Comparison of ENCODE assay signal across 8 cellular contexts in the genomic region with DNA sequence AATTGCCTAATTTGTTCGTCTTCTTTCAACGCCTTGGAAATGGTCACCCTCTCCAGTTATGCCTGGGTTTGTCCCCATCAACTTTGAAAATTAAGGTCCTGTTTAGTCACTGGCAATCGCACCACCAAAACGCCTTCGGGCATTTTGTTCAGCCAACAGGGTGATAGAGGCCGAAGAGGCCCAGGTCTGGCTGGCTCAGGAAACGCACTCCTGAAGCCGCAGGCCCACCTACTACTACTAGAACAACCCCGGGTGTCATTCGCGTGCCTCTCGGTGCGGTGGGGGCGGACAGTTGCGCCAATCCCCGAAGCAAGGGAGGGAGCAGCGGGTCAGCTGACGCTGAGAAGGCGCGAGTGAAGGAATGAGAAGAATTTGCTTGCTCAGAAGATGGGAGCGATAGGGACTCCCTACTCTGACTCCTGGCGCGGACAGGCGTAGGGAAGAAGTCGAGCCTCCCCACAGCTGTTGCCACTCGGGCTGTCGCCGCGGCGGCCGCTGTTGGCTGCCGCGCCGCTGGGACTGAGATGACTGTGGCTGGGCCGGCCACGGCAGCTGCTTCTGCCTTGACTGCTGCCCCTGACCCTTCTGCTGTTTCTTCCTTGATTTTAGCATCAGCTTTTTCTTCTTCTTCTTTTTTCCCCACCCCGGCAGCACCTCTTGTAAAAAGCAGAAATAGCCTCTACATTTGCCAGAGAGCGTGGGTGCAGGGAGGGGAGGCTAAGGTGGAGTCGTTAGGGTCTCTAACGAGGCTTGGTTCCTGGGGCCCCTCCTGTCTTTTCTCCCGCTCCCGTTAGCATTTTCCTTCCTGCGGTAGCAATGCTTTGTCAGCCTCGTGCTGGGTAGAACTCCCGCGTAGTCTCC.
DNase-seq lines count a peak whose midpoint lies in the region; ATAC-seq and TF ChIP-seq lines count a peak whose summit lies in the region.

No MANE protein-coding gene starts in this region.

- no peak overlapping the region for H3K9ac ChIP-seq in liver (ENCODE audit: low read depth in 1 of 2, low read length in 2 of 2)
- peak overlapping the region; percentile 51 to 92 (median 71) for H3K9ac ChIP-seq in subcutaneous abdominal adipose tissue (ENCODE audit: low read length in 5 of 5)

- CTCF ChIA-PET in BJ (lab: Yijun Ruan, JAX), result interaction anchor here (0.8 to 1.7 kb wide), 5 partner anchors 16 to 713 kb away, joined by 3 to 6 read pairs (median 3); no protein-coding TSS in a partner anchor

- H3K27ac ChIP-seq in ectodermal cell (ENCODE audit: insufficient read depth, low read depth, low read length, poor library complexity, severe bottlenecking) (peak overlapping the region; percentile 97), liver (ENCODE audit: low read depth in 1 of 2, low read length in 2 of 2) (peak overlapping the region; percentile 46 to 56), subcutaneous abdominal adipose tissue (ENCODE audit: low read depth, low read length) (peak overlapping the region; percentile 95)

- H3K36me3 ChIP-seq in BJ (ENCODE audit: control insufficient read depth, insufficient read depth, low read length) (no peaks in the 10 kb centered on the region), MG63 (no peaks in the 10 kb centered on the region), ectodermal cell (ENCODE audit: control insufficient read depth, insufficient read depth, low read length) (no peaks in the 10 kb centered on the region), liver (ENCODE audit: control insufficient read depth in 4 of 4, insufficient read depth in 3 of 4, low read depth in 1 of 4, low read length in 3 of 4) (no peaks in the 10 kb centered on the region), subcutaneous abdominal adipose tissue (ENCODE audit: control insufficient read depth in 5 of 5, insufficient read depth in 5 of 5, low read length in 5 of 5) (no peaks in the 10 kb centered on the region)

- H3K4me3 ChIP-seq in BJ (ENCODE audit: low read depth, low read length), result peak overlapping the region; percentile 32
- peak overlapping the region; percentile 25 for H3K4me3 ChIP-seq in MG63
- peak overlapping the region; percentile 31 for H3K4me3 ChIP-seq in ectodermal cell (ENCODE audit: insufficient read depth, low read depth, low read length)
- H3K4me3 ChIP-seq in liver (ENCODE audit: low read depth in 1 of 3, low read length in 3 of 3), result peak overlapping the region in 2 of 3 donors; percentile 2 to 34
- peak overlapping the region; percentile 49 to 78 (median 67) for H3K4me3 ChIP-seq in subcutaneous abdominal adipose tissue (ENCODE audit: low read depth in 1 of 5, low read length in 5 of 5)

- DNase-seq in BJ (ENCODE audit: low read depth) (peak; percentile 51), MG63 (peak; percentile 89), DMS79 treated with DMSO at 0.1 percent for 48 hours (lab: John Stamatoyannopoulos, UW) (no peak), HuH-7 (ENCODE audit: low spot score) (no peak)
- DNase-seq in stimulated activated naive CD8-positive, alpha-beta T cell treated with anti-CD3 and anti-CD28 coated beads, Interleukin-15, Interleukin-2, amounts not matched to agents 100 U/mL and 50 U/mL, for 24 hours, result no peak

- no peaks in the 10 kb centered on the region for H3K9me3 ChIP-seq in MG63
- H3K9me3 ChIP-seq in ectodermal cell (ENCODE audit: control insufficient read depth, low read length), result no peaks in the 10 kb centered on the region
- no peaks in the 10 kb centered on the region for H3K9me3 ChIP-seq in liver (ENCODE audit: control insufficient read depth in 4 of 4, low read length in 3 of 4)
- no peaks in the 10 kb centered on the region for H3K9me3 ChIP-seq in subcutaneous abdominal adipose tissue (ENCODE audit: control insufficient read depth in 5 of 5, low read length in 5 of 5)

- ATAC-seq in stimulated activated naive CD8-positive, alpha-beta T cell treated with anti-CD3 and anti-CD28 coated beads, Interleukin-15, Interleukin-2, amounts not matched to agents 100 U/mL and 50 U/mL, for 24 hours, result no peak

- no peaks in the 10 kb centered on the region for H3K27me3 ChIP-seq in BJ (ENCODE audit: control insufficient read depth, insufficient read depth, low read length)
- no peaks in the 10 kb centered on the region for H3K27me3 ChIP-seq in MG63
- no peaks in the 10 kb centered on the region for H3K27me3 ChIP-seq in ectodermal cell (ENCODE audit: control insufficient read depth, insufficient read depth, low read length, poor library complexity, severe bottlenecking)
- H3K27me3 ChIP-seq in liver (ENCODE audit: control insufficient read depth in 4 of 4, insufficient read depth in 4 of 4, low read length in 3 of 4), result no peaks in the 10 kb centered on the region
- no peaks in the 10 kb centered on the region for H3K27me3 ChIP-seq in subcutaneous abdominal adipose tissue (ENCODE audit: control insufficient read depth in 5 of 5, insufficient read depth in 4 of 5, low read length in 5 of 5)

- 4 to 5% methylated on average over 45 to 46 of the region's 46 CpGs for WGBS in ectodermal cell, 2 experiments
- 24% methylated on average over 46 of the region's 46 CpGs for WGBS in liver

- H3K4me1 ChIP-seq in ectodermal cell (ENCODE audit: control insufficient read depth, insufficient read depth, low read length), result peaks cover 8% of the 10 kb centered on the region
- peaks cover 0 to 9% (median 3%) of the 10 kb centered on the region in 4 donors for H3K4me1 ChIP-seq in liver (ENCODE audit: control insufficient read depth in 4 of 4, insufficient read depth in 4 of 4, low read length in 3 of 4)
- H3K4me1 ChIP-seq in subcutaneous abdominal adipose tissue (ENCODE audit: control insufficient read depth in 5 of 5, insufficient read depth in 5 of 5, low read length in 5 of 5), result peaks cover 4 to 19% (median 13%) of the 10 kb centered on the region in 5 donors

- POLR2A ChIA-PET in BJ (lab: Charles Lee), result no interaction called here

- peak in 1 of 2 donors; percentile 14 for TF ChIP-seq RAD21 in liver (IDR thresholded peaks at IDR 0.05)

- no peak for TF ChIP-seq CTCF in BJ (IDR thresholded peaks at IDR 0.05; ENCODE audit: insufficient read depth, low read depth, low read length)
- TF ChIP-seq CTCF in liver (IDR thresholded peaks at IDR 0.05; ENCODE audit: low read depth, low read length, missing input control), result no peak

TF ChIP-seq in liver, 16 proteins besides CTCF, POLR2A, EP300 and RAD21:
- no peak for TF ChIP-seq REST (IDR thresholded peaks at IDR 0.05)
- TF ChIP-seq YY1 (IDR thresholded peaks at IDR 0.05), result peak; percentile 15
- TF ChIP-seq NR2F2 (IDR thresholded peaks at IDR 0.05), result peak; percentile 22
- TF ChIP-seq, protein P1, sequence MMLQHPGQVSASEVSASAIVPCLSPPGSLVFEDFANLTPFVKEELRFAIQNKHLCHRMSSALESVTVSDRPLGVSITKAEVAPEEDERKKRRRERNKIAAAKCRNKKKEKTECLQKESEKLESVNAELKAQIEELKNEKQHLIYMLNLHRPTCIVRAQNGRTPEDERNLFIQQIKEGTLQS (IDR thresholded peaks at IDR 0.05), result no peak

Comparison
In these comparisons a context has a peak if more than half of its experiments do, and no peak if none do; other contexts are left out.
1. DNase-seq: peak in BJ (single experiment) and MG63 (single experiment); none in DMS79 treated with DMSO at 0.1 percent for 48 hours (single experiment), HuH-7 (single experiment) and stimulated activated naive CD8-positive, alpha-beta T cell treated with anti-CD3 and anti-CD28 coated beads, Interleukin-15, Interleukin-2, amounts not matched to agents 100 U/mL and 50 U/mL, for 24 hours (single experiment).
2. H3K9ac ChIP-seq: peak in subcutaneous abdominal adipose tissue (5 of 5); none in liver (0 of 2).
3. Peak in every context shown above with its lines, with median percentiles within 50 percentile points of each other: H3K4me3 ChIP-seq and H3K27ac ChIP-seq.